8 cellular contexts compared by ENCODE assay signal in genomic region chr22:22458387-22458786, GRCh38. TPM values are rescaled to one million over a fixed set of nuclear protein-coding genes. Genes with fewer than 3 reads are reported as not detected.
"Had no signal": no experiment of that assay in that cellular context is flagged by ENCODE, and none has a peak within 500 bp of the region (broad histone marks: within the 10 kb centered on the region; RNA-seq: fewer than 3 reads in every experiment).

No MANE protein-coding gene starts in this region.

- H3K27ac ChIP-seq: HL-60, KMS-11 had no signal

- DNase-seq: IMR-90, KBM-7, KG1 had no signal

- ATAC-seq: HepG2 had no signal

- H3K9ac ChIP-seq: KMS-11 had no signal

- FAIRE-seq: HepG2, HTR-8/SVneo had no signal

- H3K4me2 ChIP-seq: KMS-11 had no signal

RNA-seq across cellular contexts. Expression of gene ZNF280B, which starts 50.2 kb away (rescaled TPM):
- total RNA-seq: HT-29 had no signal
